In genomic region chr19:7829561-7830271, GRCh38 we compare ENCODE assay signal across 1 cellular context.
TF ChIP-seq lines count a peak whose summit lies in the region.

Gene EVI5L (plus strand): TSS chr19:7830218. CDS start chr19:7846543, 16,325 bp downstream.

TF ChIP-seq in GM12878, 131 proteins besides CTCF, POLR2A, EP300 and RAD21 (continued from another document and continues in another):
- TF ChIP-seq CUX1 (IDR thresholded peaks at IDR 0.05; ENCODE audit: insufficient replicate concordance, low read depth, low read length) (peak; percentile 75), RAD51 (IDR thresholded peaks at IDR 0.05) (no peak), TCF7 (IDR thresholded peaks at IDR 0.05; ENCODE audit: borderline replicate concordance) (no peak), SMC3 (IDR thresholded peaks at IDR 0.05; ENCODE audit: borderline replicate concordance, low read length) (no peak), KDM1A (IDR thresholded peaks at IDR 0.05; ENCODE audit: borderline replicate concordance) (no peak), ZBED1 (IDR thresholded peaks at IDR 0.05; ENCODE audit: borderline replicate concordance) (no peak), TCF12 (IDR thresholded peaks at IDR 0.05; ENCODE audit: low read depth, low read length) (no peak), CREB1 (IDR thresholded peaks at IDR 0.05; ENCODE audit: low read depth) (peak; percentile 97), EED (IDR thresholded peaks at IDR 0.05; ENCODE audit: low read depth) (no peak), E4F1 (IDR thresholded peaks at IDR 0.05; ENCODE audit: borderline replicate concordance, partially characterized antibody) (peak; percentile 91), SMARCA5 (IDR thresholded peaks at IDR 0.05) (no peak), KLF5 (IDR thresholded peaks at IDR 0.05; ENCODE audit: partially characterized antibody) (peak; percentile 98), NR2F1 (conservative IDR thresholded peaks at IDR 0.05) (no peak), POLR2AphosphoS2 (IDR thresholded peaks at IDR 0.05; ENCODE audit: low read depth, low read length) (no peak), ETV6 (conservative IDR thresholded peaks at IDR 0.05 in 1 of 2, IDR thresholded peaks at IDR 0.05 in 1 of 2; ENCODE audit: borderline replicate concordance in 1 of 2, low read depth in 1 of 2) (no peak), ZNF207 (IDR thresholded peaks at IDR 0.05; ENCODE audit: borderline replicate concordance) (peak; percentile 27; the same call in 1 of the 2 replicates), SKIL (IDR thresholded peaks at IDR 0.05; ENCODE audit: low read depth, poor library complexity, severe bottlenecking) (peak; percentile 99), SUZ12 (IDR thresholded peaks at IDR 0.05; ENCODE audit: unreplicated experiment) (no peak), PML (IDR thresholded peaks at IDR 0.05; ENCODE audit: low read length) (no peak), RBBP5 (conservative IDR thresholded peaks at IDR 0.05) (no peak), PRDM15 (CRISPR knock-in tag; IDR thresholded peaks at IDR 0.05) (no peak), SREBF2 (IDR thresholded peaks at IDR 0.05; ENCODE audit: low read length) (no peak), MLLT1 (IDR thresholded peaks at IDR 0.05) (no peak), MXI1 (IDR thresholded peaks at IDR 0.05; ENCODE audit: low read depth, low read length) (peak; percentile 24; the same call in 1 of the 2 replicates), CBFB (IDR thresholded peaks at IDR 0.05; ENCODE audit: low read depth) (no peak), FOS (IDR thresholded peaks at IDR 0.05; ENCODE audit: borderline replicate concordance, extremely low read depth, insufficient read length) (peak; percentile 95), ESRRA (IDR thresholded peaks at IDR 0.05; ENCODE audit: low read length) (no peak), YY1 (IDR thresholded peaks at IDR 0.05; ENCODE audit: low read depth, low read length) (peak; percentile 79), CBX5 (IDR thresholded peaks at IDR 0.05; ENCODE audit: low read depth) (no peak), HDAC2 (IDR thresholded peaks at IDR 0.05) (no peak), MTA2 (IDR thresholded peaks at IDR 0.05; ENCODE audit: low read depth) (no peak), SUPT20H (IDR thresholded peaks at IDR 0.05; ENCODE audit: borderline replicate concordance, control insufficient read depth, low read depth, low read length) (no peak), IRF5 (IDR thresholded peaks at IDR 0.05; ENCODE audit: borderline replicate concordance) (no peak), HDAC6 (IDR thresholded peaks at IDR 0.05; ENCODE audit: unreplicated experiment) (no peak), RELB (IDR thresholded peaks at IDR 0.05; ENCODE audit: low read depth) (no peak), NFYA (IDR thresholded peaks at IDR 0.05; ENCODE audit: borderline replicate concordance, low read depth, low read length) (peak; percentile 45; the same call in 1 of the 2 replicates), SP1 (IDR thresholded peaks at IDR 0.05; ENCODE audit: low read depth, low read length) (peak; percentile 98), IKZF1 (conservative IDR thresholded peaks at IDR 0.05) (no peak), PAX5 (IDR thresholded peaks at IDR 0.05; ENCODE audit: borderline replicate concordance, low read depth, low read length) (no peak), YBX1 (IDR thresholded peaks at IDR 0.05) (no peak), RFX5 (IDR thresholded peaks at IDR 0.05; ENCODE audit: low read depth, low read length) (peak; percentile 77), BRCA1 (IDR thresholded peaks at IDR 0.05; ENCODE audit: low read depth, low read length) (no peak), PBX3 (IDR thresholded peaks at IDR 0.05; ENCODE audit: insufficient replicate concordance, low read depth, low read length) (peak; percentile 98), MEF2B (IDR thresholded peaks at IDR 0.05; ENCODE audit: partially characterized antibody, poor library complexity, severe bottlenecking) (no peak), SREBF1 (IDR thresholded peaks at IDR 0.05; ENCODE audit: low read length) (peak; percentile 14; the same call in 1 of the 2 replicates), ATF7 (IDR thresholded peaks at IDR 0.05; ENCODE audit: low read depth) (peak; percentile 80), CHD4 (IDR thresholded peaks at IDR 0.05) (no peak), POLR2AphosphoS5 (IDR thresholded peaks at IDR 0.05; ENCODE audit: low read length) (no peak)
